10 cellular contexts compared by ENCODE assay signal in genomic region chr11:96222102-96222501, GRCh38.
A peak's percentile ranks its signal among the peaks of the same experiment; 100 is the strongest.
DNase-seq lines count a peak whose midpoint lies in the region; ATAC-seq, FAIRE-seq and TF ChIP-seq lines count a peak whose summit lies in the region.
"Had no signal": no experiment of that assay in that cellular context is flagged by ENCODE, and none has a peak within 500 bp of the region (broad histone marks: within the 10 kb centered on the region; RNA-seq: fewer than 3 reads in every experiment).

No MANE protein-coding gene starts in this region.

- RAD21 ChIA-PET in GM12878 (lab: Charles Lee; ENCODE audit: unreplicated experiment) = interaction anchor here (1.8 to 1.9 kb wide), 2 partner anchors 15 to 121 kb away, joined by 7 to 9 read pairs; partner anchors contain the start of gene MAML2

- peak overlapping the region; percentile 86 for H2BK12ac ChIP-seq in trophoblast cell (ENCODE audit: low read length)

- no peaks in the 10 kb centered on the region for H4K20me1 ChIP-seq in GM12878 (ENCODE audit: control insufficient read depth, insufficient read depth)

- H2AK5ac ChIP-seq in trophoblast cell (ENCODE audit: low read length) = no peak overlapping the region

- TF ChIP-seq RAD21 in GM12878 (IDR thresholded peaks at IDR 0.05; ENCODE audit: insufficient read depth, low read depth, low read length) = no peak

- H4K8ac ChIP-seq in trophoblast cell (ENCODE audit: low read depth, low read length) = peak overlapping the region; percentile 18

- H3K36me3 ChIP-seq in GM12878 (ENCODE audit: control insufficient read depth in 2 of 2, insufficient read depth in 2 of 2, low read length in 1 of 2) (no peaks in the 10 kb centered on the region), trophoblast cell (ENCODE audit: control insufficient read depth in 1 of 2, insufficient read depth in 2 of 2, low read length in 2 of 2) (no peaks in the 10 kb centered on the region)

- DNase-seq in CD4-positive, alpha-beta T cell = no peak
- DNase-seq in ELR (ENCODE audit: low read depth) (peak; percentile 60), GM12878 (ENCODE audit: low read depth, low spot score) (no peak), trophoblast cell (no peak), 8988T (no peak), GM12891 (ENCODE audit: insufficient read length, low spot score) (no peak), NCI-H2107 treated with DMSO at 0.1 percent for 48 hours (lab: John Stamatoyannopoulos, UW; ENCODE audit: unreplicated experiment) (no peak)
- DNase-seq: amygdala, NCI-H1694 treated with DMSO at 0.1 percent for 48 hours had no signal

- H3K27me3 ChIP-seq in CD4-positive, alpha-beta T cell (ENCODE audit: control insufficient read depth, insufficient read depth, low read length) = no peaks in the 10 kb centered on the region
- H3K27me3 ChIP-seq in GM12878 (replicated peaks in 1 of 2; ENCODE audit: control insufficient read depth in 2 of 2, insufficient read depth in 2 of 2, low read length in 1 of 2) = no peaks in the 10 kb centered on the region
- no peaks in the 10 kb centered on the region for H3K27me3 ChIP-seq in trophoblast cell (ENCODE audit: insufficient read depth, low read length)

- no peaks in the 10 kb centered on the region for H3K9me3 Mint-ChIP-seq in CD4-positive, alpha-beta T cell
- H3K9me3 Mint-ChIP-seq: dendritic cell treated with granulocyte-macrophage colony-stimulating factor and Interleukin-4, amounts not matched to agents 40 ng/mL and 50 ng/mL, for 4 days had no signal

- peak overlapping the region; percentile 46 for H3K4ac ChIP-seq in trophoblast cell (ENCODE audit: low read depth, low read length)

- H3K4me3 Mint-ChIP-seq in CD4-positive, alpha-beta T cell = peak overlapping the region; percentile 62
- H3K4me3 Mint-ChIP-seq: dendritic cell treated with granulocyte-macrophage colony-stimulating factor and Interleukin-4, amounts not matched to agents 40 ng/mL and 50 ng/mL, for 4 days had no signal

- in situ Hi-C loops in GM12878 (cut with MboI) = no loop called here

- H4K91ac ChIP-seq in trophoblast cell (ENCODE audit: low read depth, low read length) = peak overlapping the region; percentile 85

- TF ChIP-seq CTCF in CD4-positive, alpha-beta T cell (IDR thresholded peaks at IDR 0.05) = no peak
- no peak for TF ChIP-seq CTCF in GM12878 (IDR thresholded peaks at IDR 0.05 in 2 of 3, conservative IDR thresholded peaks at IDR 0.05 in 1 of 3; ENCODE audit: control insufficient read depth in 2 of 3, extremely low read depth in 1 of 3, insufficient read depth in 1 of 3, low read depth in 3 of 3, low read length in 3 of 3)

- H3K4me1 ChIP-seq in GM12878 (ENCODE audit: control insufficient read depth, insufficient read depth, low read length) (peaks cover 12% of the 10 kb centered on the region), trophoblast cell (ENCODE audit: control insufficient read depth in 1 of 2, insufficient read depth in 2 of 2, low read length in 2 of 2) (peaks cover 12 to 24% of the 10 kb centered on the region in 2 experiments)

- no peak overlapping the region for H3K4me3 ChIP-seq in GM12878
- H3K4me3 ChIP-seq in trophoblast cell (ENCODE audit: low read depth, low read length) = no peak overlapping the region

- no peak overlapping the region for H3K23ac ChIP-seq in trophoblast cell (ENCODE audit: low read length)

- BruUV-seq in GM12878 (replicated peaks; lab: Mats Ljungman, UMichigan) = no TSS peak

- H2AFZ ChIP-seq in GM12878 (ENCODE audit: control insufficient read depth, low read depth, low read length) (no peak overlapping the region), trophoblast cell (ENCODE audit: insufficient read depth, low read length, poor library complexity) (peak overlapping the region; percentile 1)

- H3K36me3 Mint-ChIP-seq in CD4-positive, alpha-beta T cell (ENCODE audit: low read depth) = peaks cover 20% of the 10 kb centered on the region

- H3K9me3 ChIP-seq in CD4-positive, alpha-beta T cell (ENCODE audit: control insufficient read depth, low read length) = no peaks in the 10 kb centered on the region
- no peaks in the 10 kb centered on the region for H3K9me3 ChIP-seq in GM12878 (replicated peaks; ENCODE audit: control insufficient read depth, insufficient read depth, low read length)
- H3K9me3 ChIP-seq in trophoblast cell (ENCODE audit: insufficient read depth, low read depth, low read length) = no peaks in the 10 kb centered on the region

- peak overlapping the region; percentile 84 for H3K27ac Mint-ChIP-seq in CD4-positive, alpha-beta T cell
- H3K27ac Mint-ChIP-seq: dendritic cell treated with granulocyte-macrophage colony-stimulating factor and Interleukin-4, amounts not matched to agents 40 ng/mL and 50 ng/mL, for 4 days had no signal

- CTCF ChIA-PET in CD4-positive, alpha-beta T cell (lab: Charles Lee) = interaction anchor here (1.1 to 1.6 kb wide), 3 partner anchors 9 to 121 kb away, joined by 3 to 5 read pairs (median 3); partner anchors contain the start of gene MAML2
- CTCF ChIA-PET in GM12878 (lab: Yijun Ruan, JAX) = interaction anchor here (0.7 to 1.0 kb wide), 3 partner anchors 8 to 18 kb away, joined by 3 to 4 read pairs (median 3); no protein-coding TSS in a partner anchor

- H3K9ac ChIP-seq in GM12878 (ENCODE audit: control insufficient read depth, insufficient read depth, low read length) (no peak overlapping the region), trophoblast cell (ENCODE audit: low read length) (no peak overlapping the region)

- POLR2A ChIA-PET in CD4-positive, alpha-beta T cell (lab: Charles Lee) = interaction anchor here (0.7 to 3.5 kb wide), 7 partner anchors 16 to 120 kb away, joined by 3 to 22 read pairs (median 3); partner anchors contain the start of gene MAML2
- POLR2A ChIA-PET in GM12878 (lab: Charles Lee) = interaction anchor here (0.6 kb wide), 2 partner anchors 36 to 95 kb away, joined by 6 to 7 read pairs; no protein-coding TSS in a partner anchor

- SMC1A ChIA-PET in GM12878 (lab: Charles Lee; ENCODE audit: uncharacterized antibody, unreplicated experiment) = interaction anchor here (0.6 to 8.3 kb wide), 3 partner anchors 15 to 120 kb away, joined by 3 to 64 read pairs (median 3); no protein-coding TSS in a partner anchor

- H3K4me1 Mint-ChIP-seq in CD4-positive, alpha-beta T cell (ENCODE audit: low read depth) = peaks cover 90% of the 10 kb centered on the region

- H3K79me1 ChIP-seq in trophoblast cell (ENCODE audit: low read length) = peaks cover 34% of the 10 kb centered on the region

- peak overlapping the region; percentile 52 for H3K18ac ChIP-seq in trophoblast cell (ENCODE audit: low read length)

- no peaks in the 10 kb centered on the region for H3K27me3 Mint-ChIP-seq in CD4-positive, alpha-beta T cell
- H3K27me3 Mint-ChIP-seq: dendritic cell treated with granulocyte-macrophage colony-stimulating factor and Interleukin-4, amounts not matched to agents 40 ng/mL and 50 ng/mL, for 4 days had no signal

- TF ChIP-seq POLR2A in GM12878 (IDR thresholded peaks at IDR 0.05; ENCODE audit: low read depth, low read length) (no peak), GM12891 (IDR thresholded peaks at IDR 0.05; ENCODE audit: low read depth, low read length) (no peak)

- H3K79me2 ChIP-seq in GM12878 (ENCODE audit: control insufficient read depth, insufficient read depth, low read length) (peaks cover 9% of the 10 kb centered on the region), trophoblast cell (ENCODE audit: control insufficient read depth, insufficient read depth, low read length, poor library complexity) (peaks cover 3% of the 10 kb centered on the region)

- H3K27ac ChIP-seq in CD4-positive, alpha-beta T cell (ENCODE audit: low read depth, low read length) = no peak overlapping the region
- H3K27ac ChIP-seq in GM12878 (ENCODE audit: control insufficient read depth, insufficient read depth) = no peak overlapping the region
- H3K27ac ChIP-seq in trophoblast cell (ENCODE audit: low read depth, low read length) = peak overlapping the region; percentile 41

- H3K4me2 ChIP-seq in GM12878 (ENCODE audit: control insufficient read depth, insufficient read depth) (no peak overlapping the region), trophoblast cell (ENCODE audit: low read length) (no peak overlapping the region)

- H3K14ac ChIP-seq in trophoblast cell (ENCODE audit: low read length) = peak overlapping the region; percentile 88

- FAIRE-seq in GM12878 (lab: Jason Lieb, UNC) = no peak
- no peak for FAIRE-seq in GM12891 (lab: Jason Lieb, UNC)

- intact Hi-C loops in CD4-positive, alpha-beta T cell (cut with DNase I, micrococcal nuclease) = loop anchor here in 1 of 2 experiments (5.0 kb wide), 1 partner anchor 35 kb away; no protein-coding TSS in a partner anchor
- intact Hi-C loops in GM12878 (cut with micrococcal nuclease; ENCODE audit: unreplicated experiment) = no loop called here

- no peak for TF ChIP-seq EP300 in GM12878 (IDR thresholded peaks at IDR 0.05; ENCODE audit: borderline replicate concordance in 1 of 2, control insufficient read depth in 1 of 2, low read depth in 2 of 2, low read length in 2 of 2)

- no peak overlapping the region for H4K12ac ChIP-seq in trophoblast cell (ENCODE audit: low read depth, low read length)

- no peak for ATAC-seq in CD4-positive, alpha-beta T cell (ENCODE audit: poor library complexity)
- ATAC-seq in GM12878 = peak; percentile 21; the same call in 1 of the 3 replicates

- peak overlapping the region; percentile 81 for H2BK5ac ChIP-seq in trophoblast cell (ENCODE audit: low read depth, low read length, poor library complexity)

- peak overlapping the region; percentile 85 for H2BK120ac ChIP-seq in trophoblast cell (ENCODE audit: insufficient read depth, low read length, poor library complexity)

- WGBS in GM12878 (ENCODE audit: insufficient coverage, insufficient replicate concordance, low lambda C conversion rate, missing lambda C conversion rate) = 97% methylated on average over 6 of the region's 6 CpGs
- WGBS in trophoblast cell (ENCODE audit: extremely low coverage, insufficient coverage, insufficient read length) = no CpG with 5 or more reads among the region's 6 CpGs

TF ChIP-seq in GM12878, 131 proteins besides CTCF, POLR2A, EP300 and RAD21:
- TF ChIP-seq ZNF24 (IDR thresholded peaks at IDR 0.05) (no peak), GATAD2B (conservative IDR thresholded peaks at IDR 0.05; ENCODE audit: low read depth) (no peak)

TF ChIP-seq in GM12891, 5 proteins besides CTCF, POLR2A, EP300 and RAD21:
- no peak for TF ChIP-seq POU2F2 (IDR thresholded peaks at IDR 0.05; ENCODE audit: low read depth, low read length)
TF ChIP-seq in GM12891: peak in this region for 0.
